ENCODE assay signal across 8 cellular contexts in genomic region chr1:114346480-114347029, GRCh38.
DNase-seq lines count a peak whose midpoint lies in the region; ATAC-seq, FAIRE-seq and TF ChIP-seq lines count a peak whose summit lies in the region.

No MANE protein-coding gene starts in this region.

- H3K27me3 ChIP-seq in fibroblast of lung (ENCODE audit: control insufficient read depth, insufficient read depth, low read length): no peaks in the 10 kb centered on the region

- H3K27ac ChIP-seq in fibroblast of lung (ENCODE audit: insufficient read depth, low read length): peak overlapping the region; percentile 18

- no peaks in the 10 kb centered on the region for H3K36me3 ChIP-seq in fibroblast of lung (ENCODE audit: control insufficient read depth, insufficient read depth, low read length)

- peak overlapping the region in 4 of 6 donors; percentile 44 to 94 (median 62) for H3K27ac Mint-ChIP-seq in naive B cell

- FAIRE-seq in RCC 7860 (lab: Jason Lieb, UNC): no peak

- peak; percentile 100 for TF ChIP-seq CTCF in fibroblast of lung (conservative IDR thresholded peaks at IDR 0.05 in 1 of 2, IDR thresholded peaks at IDR 0.05 in 1 of 2; ENCODE audit: low read depth in 1 of 2, low read length in 2 of 2)

- H2AFZ ChIP-seq in fibroblast of lung (ENCODE audit: low read length): peak overlapping the region; percentile 99

- peaks cover 9 to 25% (median 22%) of the 10 kb centered on the region in 3 donors for H3K27me3 Mint-ChIP-seq in naive B cell

- no peaks in the 10 kb centered on the region for H3K9me3 Mint-ChIP-seq in naive B cell

- H4K20me1 ChIP-seq in fibroblast of lung (ENCODE audit: control insufficient read depth, extremely low read depth, insufficient read depth, low read length): no peaks in the 10 kb centered on the region

- H3K4me1 ChIP-seq in fibroblast of lung (ENCODE audit: control insufficient read depth, extremely low read depth, insufficient read depth, low read length): peaks cover 4% of the 10 kb centered on the region

- no peaks in the 10 kb centered on the region for H3K36me3 Mint-ChIP-seq in naive B cell

- H3K9me3 ChIP-seq in fibroblast of lung (ENCODE audit: control insufficient read depth, insufficient read depth, low read depth, low read length): no peaks in the 10 kb centered on the region

- no peaks in the 10 kb centered on the region for H3K79me2 ChIP-seq in fibroblast of lung (ENCODE audit: control insufficient read depth, insufficient read depth, low read length)

- peak; percentile 99 for ATAC-seq in naive B cell (ENCODE audit: low read depth in 2 of 2)

- H3K4me1 Mint-ChIP-seq in naive B cell: peaks cover 6 to 16% (median 8%) of the 10 kb centered on the region in 3 donors

- DNase-seq in Daoy (ENCODE audit: low read depth): peak; percentile 98
- DNase-seq in GOT3 (lab: John Stamatoyannopoulos, UW): peak; percentile 73
- peak; percentile 90 for DNase-seq in LHCN-M2 (ENCODE audit: low read depth)
- peak; percentile 73 for DNase-seq in RCC 7860 (ENCODE audit: low spot score)
- peak; percentile 94 to 97 for DNase-seq in activated T-helper 1 cell treated with anti-CD3 and anti-CD28 coated beads, Interleukin-2, amount 50 U/mL, for 16 hours (ENCODE audit: low read depth in 1 of 2, low spot score in 1 of 2)
- peak; percentile 87 to 94 for DNase-seq in fibroblast of lung (ENCODE audit: low read depth in 2 of 2)
- DNase-seq in naive B cell: peak; percentile 96
- peak; percentile 90 to 95 for DNase-seq in stimulated activated CD8-positive, alpha-beta memory T cell treated with anti-CD3 and anti-CD28 coated beads, Interleukin-7, amount 100 ng/mL, for 48 hours (ENCODE audit: extremely low read depth in 1 of 2, low read depth in 1 of 2)

- H3K4me3 ChIP-seq in fibroblast of lung (replicated peaks in 1 of 4; ENCODE audit: control extremely low read depth in 1 of 4, insufficient read depth in 1 of 4, low read depth in 3 of 4, low read length in 4 of 4): peak overlapping the region; percentile 20 to 59 (median 36)

- H3K9ac ChIP-seq in fibroblast of lung (ENCODE audit: insufficient read depth, low read length): no peak overlapping the region

- H3K4me3 Mint-ChIP-seq in naive B cell: peak overlapping the region; percentile 80 to 98 (median 94)

- H3K4me2 ChIP-seq in fibroblast of lung (ENCODE audit: extremely low read depth, insufficient read depth, low read length): peak overlapping the region; percentile 83

Comparison
In these comparisons a context has a peak if more than half of its experiments do, and no peak if none do; other contexts are left out.
1. Peak in every context shown above with its lines: DNase-seq, ATAC-seq, H3K4me3 ChIP-seq and H3K27ac ChIP-seq.